17 cellular contexts compared by ENCODE assay signal in the genomic region with DNA sequence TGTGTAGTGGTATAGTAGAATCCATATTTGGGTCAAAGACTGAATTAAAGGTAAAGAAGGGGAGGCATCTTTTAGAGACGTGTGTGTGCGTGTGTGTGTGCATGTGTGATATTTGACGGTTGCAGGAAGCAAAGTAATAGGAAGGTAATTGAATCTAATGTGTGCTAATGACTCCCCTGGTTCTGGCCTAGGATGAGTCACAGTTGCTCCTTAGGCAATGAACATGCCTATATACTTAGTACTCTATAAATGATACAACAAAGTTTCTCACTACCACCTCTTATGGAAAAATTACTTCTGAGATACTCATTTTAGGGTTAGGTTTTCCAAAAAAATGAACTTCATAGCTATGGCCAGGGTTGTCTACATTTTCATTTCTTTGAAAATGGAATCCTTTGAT.
DNase-seq lines count a peak whose midpoint lies in the region; ATAC-seq and TF ChIP-seq lines count a peak whose summit lies in the region.
"Had no signal": no experiment of that assay in that cellular context is flagged by ENCODE, and none has a peak within 500 bp of the region (broad histone marks: within the 10 kb centered on the region; RNA-seq: fewer than 3 reads in every experiment).

No MANE protein-coding gene starts in this region.

- no peak overlapping the region for H3K27ac ChIP-seq in RWPE1
- H3K27ac ChIP-seq: heart right ventricle, sigmoid colon had no signal

- DNase-seq in GM04503 (ENCODE audit: low read depth) (peak; percentile 8), RWPE1 (ENCODE audit: low spot score) (peak; percentile 66), fibroblast of gingiva (ENCODE audit: low read depth) (peak; percentile 19), skeletal muscle cell (ENCODE audit: low read depth) (peak; percentile 50), DMS79 treated with DMSO at 0.1 percent for 48 hours (lab: John Stamatoyannopoulos, UW) (no peak), globus pallidus (ENCODE audit: low spot score) (no peak)
- DNase-seq: Calu3; GDM1; heart right ventricle; immature natural killer cell; naive thymus-derived CD4-positive, alpha-beta T cell; NCI-H1694 treated with DMSO at 0.1 percent for 48 hours; NCI-H345; sigmoid colon; stimulated activated naive B cell treated with anti-CD40 and anti-IgM and Interleukin-4, amounts not matched to agents 10 μg/mL and 1 μg/mL and 100 μg/mL, for 72 hours had no signal

- CTCF ChIA-PET in RWPE1 (lab: Yijun Ruan, JAX): interaction anchor here (1.0 kb wide), 1 partner anchor 24 kb away, joined by 3 read pairs; no protein-coding TSS in a partner anchor

- no peak for TF ChIP-seq CTCF in RWPE1 (conservative IDR thresholded peaks at IDR 0.05; ENCODE audit: low read depth)

- no peak overlapping the region for H3K4me3 ChIP-seq in skeletal muscle cell (ENCODE audit: low read depth, low read length)
- H3K4me3 ChIP-seq: GM12878, heart right ventricle, sigmoid colon had no signal

- ATAC-seq in SK-N-SH treated with all-trans-retinoic acid at 6 μM for 48 hours: no peak
- ATAC-seq: GM12878; heart right ventricle; naive thymus-derived CD4-positive, alpha-beta T cell; stimulated activated naive B cell treated with anti-CD40 and anti-IgM and Interleukin-4, amounts not matched to agents 10 μg/mL and 1 μg/mL and 100 μg/mL, for 72 hours had no signal

- POLR2A ChIA-PET in RWPE1 (lab: Yijun Ruan, JAX; ENCODE audit: low non-redundant PET): no interaction called here

TF ChIP-seq in SK-N-SH treated with all-trans-retinoic acid at 6 μM for 48 hours, 23 proteins besides CTCF, POLR2A, EP300 and RAD21:
- TF ChIP-seq ZFP30 (CRISPR knock-in tag; IDR thresholded peaks at IDR 0.05) (no peak), CSDC2 (CRISPR knock-in tag; IDR thresholded peaks at IDR 0.05) (no peak), ARNTL (CRISPR knock-in tag; IDR thresholded peaks at IDR 0.05; ENCODE audit: borderline replicate concordance, low read depth) (no peak), PPARA (CRISPR knock-in tag; IDR thresholded peaks at IDR 0.05; ENCODE audit: borderline replicate concordance) (no peak), ISL1 (CRISPR knock-in tag; IDR thresholded peaks at IDR 0.05) (no peak), ZNF565 (CRISPR knock-in tag; conservative IDR thresholded peaks at IDR 0.05; ENCODE audit: low read depth) (no peak), OSR1 (CRISPR knock-in tag; IDR thresholded peaks at IDR 0.05) (no peak), ZNF70 (CRISPR knock-in tag; IDR thresholded peaks at IDR 0.05) (no peak), ESRRG (CRISPR knock-in tag; IDR thresholded peaks at IDR 0.05) (no peak), ZNF8 (CRISPR knock-in tag; IDR thresholded peaks at IDR 0.05) (no peak)
- TF ChIP-seq, protein P1, sequence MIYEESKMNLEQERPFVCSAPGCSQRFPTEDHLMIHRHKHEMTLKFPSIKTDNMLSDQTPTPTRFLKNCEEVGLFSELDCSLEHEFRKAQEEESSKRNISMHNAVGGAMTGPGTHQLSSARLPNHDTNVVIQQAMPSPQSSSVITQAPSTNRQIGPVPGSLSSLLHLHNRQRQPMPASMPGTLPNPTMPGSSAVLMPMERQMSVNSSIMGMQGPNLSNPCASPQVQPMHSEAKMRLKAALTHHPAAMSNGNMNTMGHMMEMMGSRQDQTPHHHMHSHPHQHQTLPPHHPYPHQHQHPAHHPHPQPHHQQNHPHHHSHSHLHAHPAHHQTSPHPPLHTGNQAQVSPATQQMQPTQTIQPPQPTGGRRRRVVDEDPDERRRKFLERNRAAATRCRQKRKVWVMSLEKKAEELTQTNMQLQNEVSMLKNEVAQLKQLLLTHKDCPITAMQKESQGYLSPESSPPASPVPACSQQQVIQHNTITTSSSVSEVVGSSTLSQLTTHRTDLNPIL (CRISPR knock-in tag; IDR thresholded peaks at IDR 0.05; ENCODE audit: low read depth): no peak

Comparison
In these comparisons a context has a peak if more than half of its experiments do, and no peak if none do; other contexts are left out.
1. DNase-seq: peak in GM04503 (single experiment), RWPE1 (single experiment), fibroblast of gingiva (single experiment) and skeletal muscle cell (single experiment); none in DMS79 treated with DMSO at 0.1 percent for 48 hours (single experiment) and globus pallidus (single experiment).